28 cellular contexts compared by ENCODE assay signal in genomic region chr1:2475571-2475970, GRCh38. TPM values are rescaled to one million over a fixed set of nuclear protein-coding genes. Genes with fewer than 3 reads are reported as not detected.
"Had no signal": no experiment of that assay in that cellular context is flagged by ENCODE, and none has a peak within 500 bp of the region (broad histone marks: within the 10 kb centered on the region; RNA-seq: fewer than 3 reads in every experiment).

No MANE protein-coding gene starts in this region.

- ATAC-seq: activated CD8-positive, alpha-beta T cell treated with anti-CD3 and anti-CD28 coated beads, Interleukin-2, amount 10 ng/mL, durations not matched to agents 7 days and 5 days; activated naive CD8-positive, alpha-beta T cell treated with anti-CD3 and anti-CD28 coated beads, Interleukin-2, amount 50 U/mL, for 24 hours; body of pancreas; natural killer cell treated with Interleukin-12 subunit alpha and Interleukin-12 subunit beta and Interleukin-15 and Interleukin-18, amount 100 ng/mL, for 72 hours; stimulated activated memory B cell treated with anti-CD40 and anti-IgM and Interleukin-4, amounts not matched to agents 10 μg/mL and 1 μg/mL and 100 μg/mL, for 72 hours had no signal

- H3K4me3 Mint-ChIP-seq: activated CD8-positive, alpha-beta T cell treated with anti-CD3 and anti-CD28 coated beads, Interleukin-2, amount 10 ng/mL, durations not matched to agents 7 days and 5 days; activated naive CD8-positive, alpha-beta T cell treated with anti-CD3 and anti-CD28 coated beads, Interleukin-2, amount 50 U/mL, for 24 hours; activated T-helper 1 cell treated with anti-CD3 and anti-CD28 coated beads, Interleukin-12 subunit alpha, Interleukin-12 subunit beta, Interleukin-2, Interleukin-4 antibody, amounts not matched to agents 30 ng/mL and 10 ng/mL and 1 ng/mL, durations not matched to agents 14 hours and 24 hours and 36 hours; endodermal cell; memory B cell; natural killer cell treated with Interleukin-12 subunit alpha and Interleukin-12 subunit beta and Interleukin-15 and Interleukin-18, amount 100 ng/mL, for 72 hours; stimulated activated memory B cell treated with anti-CD40 and anti-IgM and Interleukin-4, amounts not matched to agents 10 μg/mL and 1 μg/mL and 100 μg/mL, for 72 hours; type B pancreatic cell had no signal

- H3K4me1 ChIP-seq: body of pancreas, gastrocnemius medialis had no signal

- H3K27ac Mint-ChIP-seq: activated CD8-positive, alpha-beta T cell treated with anti-CD3 and anti-CD28 coated beads, Interleukin-2, amount 10 ng/mL, durations not matched to agents 7 days and 5 days; activated naive CD8-positive, alpha-beta T cell treated with anti-CD3 and anti-CD28 coated beads, Interleukin-2, amount 50 U/mL, for 24 hours; activated T-helper 1 cell treated with anti-CD3 and anti-CD28 coated beads, Interleukin-12 subunit alpha, Interleukin-12 subunit beta, Interleukin-2, Interleukin-4 antibody, amounts not matched to agents 30 ng/mL and 10 ng/mL and 1 ng/mL, durations not matched to agents 14 hours and 24 hours and 36 hours; endodermal cell; memory B cell; natural killer cell treated with Interleukin-12 subunit alpha and Interleukin-12 subunit beta and Interleukin-15 and Interleukin-18, amount 100 ng/mL, for 72 hours; stimulated activated memory B cell treated with anti-CD40 and anti-IgM and Interleukin-4, amounts not matched to agents 10 μg/mL and 1 μg/mL and 100 μg/mL, for 72 hours; type B pancreatic cell had no signal

- H3K4me1 Mint-ChIP-seq: activated naive CD8-positive, alpha-beta T cell treated with anti-CD3 and anti-CD28 coated beads, Interleukin-2, amount 50 U/mL, for 24 hours; endodermal cell had no signal

- H3K27me3 ChIP-seq: body of pancreas, cardiac muscle cell, gastrocnemius medialis, neutrophil, ovary had no signal

- DNase-seq: activated CD4-positive, alpha-beta T cell treated with anti-CD3 and anti-CD28 coated beads for 1 hour; activated CD4-positive, alpha-beta T cell treated with anti-CD3 and anti-CD28 coated beads, Interleukin-2, amount 50 U/mL, for 1 hour; activated CD8-positive, alpha-beta T cell treated with anti-CD3 and anti-CD28 coated beads, Interleukin-2, amount 10 ng/mL, durations not matched to agents 7 days and 5 days; activated gamma-delta T cell; activated naive CD4-positive, alpha-beta T cell treated with anti-CD3 and anti-CD28 coated beads, Interleukin-2, amount 50 U/mL, for 16 hours; activated naive CD8-positive, alpha-beta T cell treated with anti-CD3 and anti-CD28 coated beads, Interleukin-2, amount 50 U/mL, for 24 hours; body of pancreas; cortex of kidney; endodermal cell; esophagus squamous epithelium; head of caudate nucleus; hypothalamus; stimulated activated CD4-positive, alpha-beta T cell treated with anti-CD3 and anti-CD28 coated beads, Interleukin-15, amount 100 ng/mL, for 24 hours had no signal

- H3K4me3 ChIP-seq: body of pancreas, cardiac muscle cell, esophagus squamous epithelium, gastrocnemius medialis, ovary, skin epidermis, stomach, suprapubic skin had no signal

- H3K9me3 Mint-ChIP-seq: activated naive CD8-positive, alpha-beta T cell treated with anti-CD3 and anti-CD28 coated beads, Interleukin-2, amount 50 U/mL, for 24 hours; activated T-helper 1 cell treated with anti-CD3 and anti-CD28 coated beads, Interleukin-12 subunit alpha, Interleukin-12 subunit beta, Interleukin-2, Interleukin-4 antibody, amounts not matched to agents 30 ng/mL and 10 ng/mL and 1 ng/mL, durations not matched to agents 14 hours and 24 hours and 36 hours; endodermal cell; memory B cell; natural killer cell treated with Interleukin-12 subunit alpha and Interleukin-12 subunit beta and Interleukin-15 and Interleukin-18, amount 100 ng/mL, for 72 hours; stimulated activated memory B cell treated with anti-CD40 and anti-IgM and Interleukin-4, amounts not matched to agents 10 μg/mL and 1 μg/mL and 100 μg/mL, for 72 hours; type B pancreatic cell had no signal

- H3K36me3 ChIP-seq: cardiac muscle cell, esophagus squamous epithelium, gastrocnemius medialis, neutrophil, ovary, stomach, suprapubic skin had no signal

- H3K27me3 Mint-ChIP-seq: activated naive CD8-positive, alpha-beta T cell treated with anti-CD3 and anti-CD28 coated beads, Interleukin-2, amount 50 U/mL, for 24 hours; memory B cell; natural killer cell treated with Interleukin-12 subunit alpha and Interleukin-12 subunit beta and Interleukin-15 and Interleukin-18, amount 100 ng/mL, for 72 hours; type B pancreatic cell had no signal

- H3K36me3 Mint-ChIP-seq: memory B cell; natural killer cell treated with Interleukin-12 subunit alpha and Interleukin-12 subunit beta and Interleukin-15 and Interleukin-18, amount 100 ng/mL, for 72 hours; stimulated activated memory B cell treated with anti-CD40 and anti-IgM and Interleukin-4, amounts not matched to agents 10 μg/mL and 1 μg/mL and 100 μg/mL, for 72 hours; type B pancreatic cell had no signal

- H3K27ac ChIP-seq: body of pancreas, cardiac muscle cell, esophagus squamous epithelium, gastrocnemius medialis, neutrophil, ovary, skin epidermis, stomach, suprapubic skin, VCaP had no signal

- H3K9me3 ChIP-seq: body of pancreas, esophagus squamous epithelium, gastrocnemius medialis, neutrophil, ovary, stomach, suprapubic skin had no signal

RNA-seq across cellular contexts. Expression of gene PLCH2, which starts 0.5 kb away (rescaled TPM):
- total RNA-seq: gastrocnemius medialis had no signal

RNA-seq across cellular contexts. Expression of gene HES5, which starts 54.5 kb away (rescaled TPM):
- total RNA-seq: activated CD8-positive, alpha-beta T cell treated with anti-CD3 and anti-CD28 coated beads, Interleukin-2, amount 10 ng/mL, durations not matched to agents 7 days and 5 days; activated T-helper 1 cell treated with anti-CD3 and anti-CD28 coated beads, Interleukin-12 subunit alpha, Interleukin-12 subunit beta, Interleukin-2, Interleukin-4 antibody, amounts not matched to agents 30 ng/mL and 10 ng/mL and 1 ng/mL, durations not matched to agents 14 hours and 24 hours and 36 hours; body of pancreas; cardiac muscle cell; endodermal cell; natural killer cell treated with Interleukin-12 subunit alpha and Interleukin-12 subunit beta and Interleukin-15 and Interleukin-18, amount 100 ng/mL, for 72 hours; pulmonary artery endothelial cell; T-helper 2 cell treated with Interferon-gamma antibody and Interleukin-4, amounts not matched to agents 100 ng/mL and 5 ng/mL, for 36 hours had no signal
- polyA plus RNA-seq: cardiac muscle cell had no signal
